Comparison of ENCODE assay signal across 8 cellular contexts in genomic region chr6:159106627-159107241, GRCh38.
DNase-seq lines count a peak whose midpoint lies in the region; ATAC-seq and TF ChIP-seq lines count a peak whose summit lies in the region.

No MANE protein-coding gene starts in this region.

- peak overlapping the region; percentile 7 for H3K27ac Mint-ChIP-seq in neural progenitor cell

- no peak overlapping the region for H3K4me2 ChIP-seq in neural progenitor cell

- peaks cover 5% of the 10 kb centered on the region for H3K4me1 ChIP-seq in neural progenitor cell

- H3K9ac ChIP-seq in neural progenitor cell = no peak overlapping the region

- H3K4me3 ChIP-seq in AG09309 (ENCODE audit: control insufficient read depth, low read depth, low read length) = no peak overlapping the region
- no peak overlapping the region for H3K4me3 ChIP-seq in neural progenitor cell

- H3K4me3 Mint-ChIP-seq in neural progenitor cell = no peak overlapping the region

- no peaks in the 10 kb centered on the region for H3K9me3 ChIP-seq in neural progenitor cell (ENCODE audit: low read depth)

- H3K36me3 ChIP-seq in neural progenitor cell = no peaks in the 10 kb centered on the region

- no peak overlapping the region for H3K27ac ChIP-seq in neural progenitor cell
- peak overlapping the region; percentile 19 for H3K27ac ChIP-seq in temporal lobe (ENCODE audit: low read depth, low read length)

- no peaks in the 10 kb centered on the region for H4K20me1 ChIP-seq in neural progenitor cell (ENCODE audit: low read depth)

- H3K36me3 Mint-ChIP-seq in neural progenitor cell = no peaks in the 10 kb centered on the region

- H3K27me3 Mint-ChIP-seq in neural progenitor cell (ENCODE audit: insufficient read depth, low read depth) = peaks cover 13% of the 10 kb centered on the region

- H3K27me3 ChIP-seq in neural progenitor cell = no peaks in the 10 kb centered on the region

- peaks cover 20% of the 10 kb centered on the region for H3K4me1 Mint-ChIP-seq in neural progenitor cell

- no peaks in the 10 kb centered on the region for H3K9me3 Mint-ChIP-seq in neural progenitor cell

- H2AFZ ChIP-seq in neural progenitor cell (replicated peaks) = peak overlapping the region; percentile 96

- no peaks in the 10 kb centered on the region for H3K79me2 ChIP-seq in neural progenitor cell (ENCODE audit: low read depth)

- peak; percentile 10 for DNase-seq in AG09309 (ENCODE audit: low read depth)
- DNase-seq in NOMO-1 (lab: John Stamatoyannopoulos, UW; ENCODE audit: unreplicated experiment in 2 of 2) = peak; percentile 77 to 84
- peak; percentile 85 for DNase-seq in activated CD8-positive, alpha-beta memory T cell treated with anti-CD3 and anti-CD28 coated beads, Interleukin-2, amount 50 U/mL, for 24 hours (ENCODE audit: extremely low read depth)
- peak; percentile 14 for DNase-seq in fibroblast of gingiva (ENCODE audit: low read depth)
- peak; percentile 66 for DNase-seq in neural progenitor cell (ENCODE audit: low spot score)

- ATAC-seq in GM18873 (IDR thresholded peaks at IDR 0.05; ENCODE audit: low FRiP score, unreplicated experiment) = peak; percentile 76
- peak; percentile 75 for ATAC-seq in HG03108 (IDR thresholded peaks at IDR 0.05; ENCODE audit: unreplicated experiment)

- TF ChIP-seq CTCF in AG09309 (IDR thresholded peaks at IDR 0.05; ENCODE audit: control insufficient read depth, insufficient read depth, low read depth, low read length, missing control alignments) = no peak
- TF ChIP-seq CTCF in neural progenitor cell (IDR thresholded peaks at IDR 0.05) = no peak

- H3F3A ChIP-seq in neural progenitor cell (ENCODE audit: low read depth) = no peaks in the 10 kb centered on the region

Comparison
In these comparisons a context has a peak if more than half of its experiments do, and no peak if none do; other contexts are left out.
1. DNase-seq: peak in every context shown above with its lines; median percentile 85 in activated CD8-positive, alpha-beta memory T cell treated with anti-CD3 and anti-CD28 coated beads, Interleukin-2, amount 50 U/mL, for 24 hours; 80 in NOMO-1; 66 in neural progenitor cell; 14 in fibroblast of gingiva; 10 in AG09309.